18 cellular contexts compared by ENCODE assay signal in the genomic region with DNA sequence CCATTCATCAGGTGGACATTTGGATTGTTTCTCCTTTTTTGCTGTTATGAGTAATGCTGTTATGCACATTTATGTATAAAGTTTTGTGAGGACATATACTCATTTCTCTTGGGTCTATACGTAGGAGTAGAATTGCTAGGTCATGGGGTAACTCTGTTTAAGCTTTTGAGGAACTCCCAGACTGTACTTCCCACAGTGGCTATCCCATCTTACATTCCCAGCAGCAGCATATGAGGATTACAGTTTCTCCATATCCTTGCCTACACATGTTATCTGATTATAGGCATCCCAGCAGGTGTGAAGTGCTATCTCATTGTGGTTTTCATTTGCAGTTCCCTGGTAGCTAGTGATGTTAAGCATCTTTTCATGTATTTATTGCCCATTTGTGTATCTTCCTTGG. TPM values are rescaled to one million over a fixed set of nuclear protein-coding genes. Genes with fewer than 3 reads are reported as not detected.
DNase-seq lines count a peak whose midpoint lies in the region; ATAC-seq and TF ChIP-seq lines count a peak whose summit lies in the region.
"Had no signal": no experiment of that assay in that cellular context is flagged by ENCODE, and none has a peak within 500 bp of the region (broad histone marks: within the 10 kb centered on the region; RNA-seq: fewer than 3 reads in every experiment).

No MANE protein-coding gene starts in this region.

- H3K4me1 ChIP-seq in upper lobe of right lung = peaks cover 5% of the 10 kb centered on the region
- H3K4me1 ChIP-seq: BE2C, Caco-2 had no signal

- H3K4me3 ChIP-seq in upper lobe of right lung = no peak overlapping the region
- H3K4me3 ChIP-seq: BLaER1 had no signal

- H3K27me3 Mint-ChIP-seq in stimulated activated naive CD8-positive, alpha-beta T cell treated with anti-CD3 and anti-CD28 coated beads, Interleukin-15, Interleukin-2, amounts not matched to agents 100 ng/mL and 50 ng/mL, for 24 hours = no peaks in the 10 kb centered on the region
- H3K27me3 Mint-ChIP-seq in T-helper 17 cell = no peaks in the 10 kb centered on the region
- H3K27me3 Mint-ChIP-seq: CD4-positive, alpha-beta T cell had no signal

- peaks cover 12% of the 10 kb centered on the region for H3K36me3 Mint-ChIP-seq in stimulated activated naive CD8-positive, alpha-beta T cell treated with anti-CD3 and anti-CD28 coated beads, Interleukin-15, Interleukin-2, amounts not matched to agents 100 ng/mL and 50 ng/mL, for 24 hours (ENCODE audit: low read depth)
- no peaks in the 10 kb centered on the region for H3K36me3 Mint-ChIP-seq in T-helper 17 cell (ENCODE audit: low read depth)

- peaks cover 4% of the 10 kb centered on the region for H3K4me1 Mint-ChIP-seq in stimulated activated naive CD8-positive, alpha-beta T cell treated with anti-CD3 and anti-CD28 coated beads, Interleukin-15, Interleukin-2, amounts not matched to agents 100 ng/mL and 50 ng/mL, for 24 hours (ENCODE audit: low read depth)
- peaks cover 5% of the 10 kb centered on the region for H3K4me1 Mint-ChIP-seq in T-helper 17 cell

- intact Hi-C loops in upper lobe of right lung (cut with DNase I) = no loop called here

- no peak for ATAC-seq in stimulated activated naive CD8-positive, alpha-beta T cell treated with anti-CD3 and anti-CD28 coated beads, Interleukin-15, Interleukin-2, amounts not matched to agents 100 U/mL and 50 U/mL, for 24 hours
- no peak for ATAC-seq in T-helper 17 cell
- ATAC-seq in upper lobe of right lung = peak; percentile 42
- no peak for ATAC-seq in HG03520 (IDR thresholded peaks at IDR 0.05; ENCODE audit: unreplicated experiment)
- ATAC-seq: CD8-positive, alpha-beta T cell had no signal

- H3K27ac Mint-ChIP-seq in stimulated activated naive CD8-positive, alpha-beta T cell treated with anti-CD3 and anti-CD28 coated beads, Interleukin-15, Interleukin-2, amounts not matched to agents 100 ng/mL and 50 ng/mL, for 24 hours = peak overlapping the region; percentile 21
- H3K27ac Mint-ChIP-seq in T-helper 17 cell = peak overlapping the region; percentile 29
- H3K27ac Mint-ChIP-seq: CD4-positive, alpha-beta T cell; CD8-positive, alpha-beta T cell had no signal

- H3K27ac ChIP-seq in upper lobe of right lung = no peak overlapping the region
- H3K27ac ChIP-seq: BLaER1 had no signal

- H3K4me3 Mint-ChIP-seq in stimulated activated naive CD8-positive, alpha-beta T cell treated with anti-CD3 and anti-CD28 coated beads, Interleukin-15, Interleukin-2, amounts not matched to agents 100 ng/mL and 50 ng/mL, for 24 hours = no peak overlapping the region
- H3K4me3 Mint-ChIP-seq in T-helper 17 cell = no peak overlapping the region
- H3K4me3 Mint-ChIP-seq: CD14-positive monocyte; CD4-positive, alpha-beta T cell; CD8-positive, alpha-beta T cell had no signal

- no peaks in the 10 kb centered on the region for H3K9me3 Mint-ChIP-seq in stimulated activated naive CD8-positive, alpha-beta T cell treated with anti-CD3 and anti-CD28 coated beads, Interleukin-15, Interleukin-2, amounts not matched to agents 100 ng/mL and 50 ng/mL, for 24 hours
- H3K9me3 Mint-ChIP-seq: CD14-positive monocyte; CD4-positive, alpha-beta T cell; CD8-positive, alpha-beta T cell had no signal

- no peak for DNase-seq in stimulated activated naive CD8-positive, alpha-beta T cell treated with anti-CD3 and anti-CD28 coated beads, Interleukin-15, Interleukin-2, amounts not matched to agents 100 U/mL and 50 U/mL, for 24 hours
- no peak for DNase-seq in T-helper 17 cell
- DNase-seq in upper lobe of right lung = no peak
- DNase-seq in NOMO-1 (lab: John Stamatoyannopoulos, UW; ENCODE audit: unreplicated experiment in 2 of 2) = no peak
- DNase-seq: 8988T; ACHN; BE2C; C1 segment of cervical spinal cord; Caco-2; Calu3; CD4-positive, alpha-beta T cell; CD8-positive, alpha-beta T cell; DMS79 treated with DMSO at 0.1 percent for 48 hours; GF-D8 had no signal

- H3K27me3 ChIP-seq in upper lobe of right lung = no peaks in the 10 kb centered on the region
- H3K27me3 ChIP-seq: BE2C, BLaER1 had no signal

- peaks cover 7% of the 10 kb centered on the region for H3K36me3 ChIP-seq in upper lobe of right lung

- H3K9me3 ChIP-seq in T-helper 17 cell (ENCODE audit: control insufficient read depth, low read length, poor library complexity, severe bottlenecking) (no peaks in the 10 kb centered on the region), upper lobe of right lung (no peaks in the 10 kb centered on the region)
- H3K9me3 ChIP-seq: BE2C, BLaER1, Caco-2 had no signal

- TF ChIP-seq CTCF in upper lobe of right lung (IDR thresholded peaks at IDR 0.05) = no peak

RNA-seq across cellular contexts. Expression of a gene that starts 5.9 kb away (rescaled TPM):
- total RNA-seq in T-helper 17 cell = 1 to 10 TPM; 1.5 to 1.7 TPM
- 4.0 TPM for total RNA-seq in upper lobe of right lung

RNA-seq across cellular contexts. Expression of a gene that starts 20.6 kb away (rescaled TPM):
- total RNA-seq in T-helper 17 cell (10 to 100 TPM; 16.0 to 21.7 TPM), upper lobe of right lung (12.7 TPM)
- total RNA-seq: Calu3 had no signal

RNA-seq across cellular contexts. Expression of a gene that starts 27.5 kb away (rescaled TPM):
- 100 to 1,000 TPM; 108 to 110 TPM for total RNA-seq in T-helper 17 cell
- total RNA-seq in upper lobe of right lung = 34.8 TPM

RNA-seq across cellular contexts. Expression of a gene that starts 29.9 kb away (rescaled TPM):
- total RNA-seq in T-helper 17 cell (1 to 10 TPM in 1 of 2 donors, under 1 TPM in 1; 0.55 to 1.6 TPM), upper lobe of right lung (1.4 TPM)

RNA-seq across cellular contexts. Expression of a gene that starts 48.1 kb away (rescaled TPM):
- total RNA-seq in T-helper 17 cell (1 to 10 TPM; 1.2 to 1.6 TPM), upper lobe of right lung (1.6 TPM)
